Comparison of ENCODE assay signal across 9 cellular contexts in the genomic region with DNA sequence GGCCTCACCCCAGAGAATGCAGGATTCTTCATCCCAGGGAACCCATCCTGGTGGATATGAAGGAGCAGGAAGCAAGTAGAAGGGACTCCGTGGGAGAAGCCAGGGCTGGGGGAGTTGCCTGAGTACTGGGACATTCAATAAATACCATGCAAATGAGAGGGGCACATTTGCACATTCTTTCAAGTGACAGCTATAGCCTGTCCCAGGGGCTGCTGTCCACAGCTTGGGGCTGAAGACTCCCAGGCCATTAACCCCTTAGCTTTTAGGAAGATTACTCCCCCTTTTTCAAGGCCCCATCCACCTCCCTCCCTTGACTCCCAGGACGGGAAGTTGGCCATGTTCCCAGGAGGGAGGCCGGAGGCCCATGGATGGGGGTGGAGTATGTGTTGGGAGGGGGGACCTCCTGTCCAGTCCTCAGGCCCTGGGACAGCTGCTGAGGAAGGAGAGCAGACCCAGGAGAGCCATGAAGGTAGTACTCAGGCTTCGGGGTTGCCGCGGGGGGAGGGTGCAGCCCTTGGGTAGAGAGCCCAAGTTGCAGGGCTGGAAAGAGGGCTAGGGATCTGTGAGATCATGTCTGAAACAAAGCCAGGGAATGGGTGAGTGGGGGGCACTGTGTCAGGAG. TPM values are rescaled to one million over a fixed set of nuclear protein-coding genes. Genes with fewer than 3 reads are reported as not detected.
DNase-seq lines count a peak whose midpoint lies in the region; TF ChIP-seq lines count a peak whose summit lies in the region.
"Had no signal": no experiment of that assay in that cellular context is flagged by ENCODE, and none has a peak within 500 bp of the region (broad histone marks: within the 10 kb centered on the region; RNA-seq: fewer than 3 reads in every experiment).

No MANE protein-coding gene starts in this region.

- H3K79me1 ChIP-seq in mesendoderm (ENCODE audit: low read length) = peaks cover 17% of the 10 kb centered on the region

- H3K18ac ChIP-seq in mesendoderm (ENCODE audit: low read length) = peak overlapping the region; percentile 41

- H3K36me3 ChIP-seq in ectodermal cell (ENCODE audit: control insufficient read depth, insufficient read depth, low read length) = no peaks in the 10 kb centered on the region
- H3K36me3 ChIP-seq in mesendoderm (ENCODE audit: control insufficient read depth, insufficient read depth, low read length) = no peaks in the 10 kb centered on the region
- H3K36me3 ChIP-seq in uterus = no peaks in the 10 kb centered on the region

- H3K4me1 Mint-ChIP-seq in activated naive CD8-positive, alpha-beta T cell (ENCODE audit: low read depth) = peaks cover 20% of the 10 kb centered on the region
- H3K4me1 Mint-ChIP-seq in activated naive CD8-positive, alpha-beta T cell treated with anti-CD3 and anti-CD28 coated beads for 36 hours = peaks cover 26% of the 10 kb centered on the region

- H3K4ac ChIP-seq in mesendoderm (ENCODE audit: low read depth, low read length) = peak overlapping the region; percentile 4

- H3K27me3 ChIP-seq in ectodermal cell (ENCODE audit: control insufficient read depth, insufficient read depth, low read length, poor library complexity, severe bottlenecking) (peaks cover 13% of the 10 kb centered on the region), mesendoderm (ENCODE audit: insufficient read depth, low read length, poor library complexity) (no peaks in the 10 kb centered on the region), uterus (no peaks in the 10 kb centered on the region)

- H3K4me3 ChIP-seq in ectodermal cell (ENCODE audit: insufficient read depth, low read depth, low read length) (no peak overlapping the region), mesendoderm (ENCODE audit: low read length) (no peak overlapping the region), uterus (peak overlapping the region; percentile 59 to 76)

- no peak overlapping the region for H4K5ac ChIP-seq in mesendoderm (ENCODE audit: low read length)

- no peak for TF ChIP-seq CTCF in uterus (IDR thresholded peaks at IDR 0.05)

- H3K9ac ChIP-seq in mesendoderm (ENCODE audit: low read length) = peak overlapping the region; percentile 69

- peak overlapping the region; percentile 61 for H3K27ac Mint-ChIP-seq in activated naive CD8-positive, alpha-beta T cell
- H3K27ac Mint-ChIP-seq in activated naive CD8-positive, alpha-beta T cell treated with anti-CD3 and anti-CD28 coated beads for 36 hours = no peak overlapping the region

- peak overlapping the region; percentile 56 for H3K4me2 ChIP-seq in mesendoderm (ENCODE audit: low read length)

- intact Hi-C loops in uterus (cut with DNase I; ENCODE audit: low total_unique reads) = no loop called here

- H3K9me3 ChIP-seq in ectodermal cell (ENCODE audit: control insufficient read depth, low read length) = no peaks in the 10 kb centered on the region
- no peaks in the 10 kb centered on the region for H3K9me3 ChIP-seq in uterus

- H3K27ac ChIP-seq in ectodermal cell (ENCODE audit: insufficient read depth, low read depth, low read length, poor library complexity, severe bottlenecking) (peak overlapping the region; percentile 22), mesendoderm (ENCODE audit: low read depth, low read length) (peak overlapping the region; percentile 97), uterus (peak overlapping the region; percentile 99)

- TF ChIP-seq POLR2A in uterus (IDR thresholded peaks at IDR 0.05) = no peak

- H3K27me3 Mint-ChIP-seq in activated naive CD8-positive, alpha-beta T cell = no peaks in the 10 kb centered on the region
- peaks cover 12% of the 10 kb centered on the region for H3K27me3 Mint-ChIP-seq in activated naive CD8-positive, alpha-beta T cell treated with anti-CD3 and anti-CD28 coated beads for 36 hours

- H3K4me1 ChIP-seq in ectodermal cell (ENCODE audit: control insufficient read depth, insufficient read depth, low read length) = peaks cover 43% of the 10 kb centered on the region
- H3K4me1 ChIP-seq in mesendoderm (ENCODE audit: control insufficient read depth, low read depth, low read length) = peaks cover 47% of the 10 kb centered on the region
- peaks cover 0 to 29% of the 10 kb centered on the region in 2 donors for H3K4me1 ChIP-seq in uterus

- peak overlapping the region; percentile 86 for H3K56ac ChIP-seq in mesendoderm (ENCODE audit: low read length)

- H3K79me2 ChIP-seq in mesendoderm (ENCODE audit: control insufficient read depth, insufficient read depth, low read length) = peaks cover 20% of the 10 kb centered on the region

- no peak overlapping the region for H4K8ac ChIP-seq in mesendoderm (ENCODE audit: low read depth, low read length)

- H2BK120ac ChIP-seq in mesendoderm (ENCODE audit: low read depth, low read length) = peak overlapping the region; percentile 74

- H3K36me3 Mint-ChIP-seq in activated naive CD8-positive, alpha-beta T cell = no peaks in the 10 kb centered on the region
- no peaks in the 10 kb centered on the region for H3K36me3 Mint-ChIP-seq in activated naive CD8-positive, alpha-beta T cell treated with anti-CD3 and anti-CD28 coated beads for 36 hours

- H2BK15ac ChIP-seq in mesendoderm (replicated peaks; ENCODE audit: low read depth) = no peak overlapping the region

- no peaks in the 10 kb centered on the region for H3K9me3 Mint-ChIP-seq in activated naive CD8-positive, alpha-beta T cell (ENCODE audit: low read depth)
- no peaks in the 10 kb centered on the region for H3K9me3 Mint-ChIP-seq in activated naive CD8-positive, alpha-beta T cell treated with anti-CD3 and anti-CD28 coated beads for 36 hours

- peak overlapping the region; percentile 97 for H2BK5ac ChIP-seq in mesendoderm (ENCODE audit: low read length)

- WGBS in ectodermal cell, 2 experiments = 24 to 27% methylated on average over 6 of the region's 6 CpGs
- WGBS in mesendoderm (ENCODE audit: extremely low coverage, insufficient coverage, low lambda C conversion rate) = no CpG with 5 or more reads among the region's 6 CpGs

- H3K23ac ChIP-seq in mesendoderm (ENCODE audit: low read length) = peak overlapping the region; percentile 55

- H2AK5ac ChIP-seq in mesendoderm (ENCODE audit: low read length) = peak overlapping the region; percentile 35

- H3K4me3 Mint-ChIP-seq in activated naive CD8-positive, alpha-beta T cell = no peak overlapping the region
- no peak overlapping the region for H3K4me3 Mint-ChIP-seq in activated naive CD8-positive, alpha-beta T cell treated with anti-CD3 and anti-CD28 coated beads for 36 hours

- no peak for DNase-seq in activated naive CD8-positive, alpha-beta T cell treated with anti-CD3 and anti-CD28 coated beads for 36 hours
- DNase-seq in mesendoderm = peak; percentile 96
- DNase-seq in uterus = peak; percentile 82 to 85
- DNase-seq in GF-D8 (lab: John Stamatoyannopoulos, UW) = no peak
- no peak for DNase-seq in NCI-H2029 (lab: John Stamatoyannopoulos, UW)
- no peak for DNase-seq in SKM-1 (lab: John Stamatoyannopoulos, UW; ENCODE audit: unreplicated experiment)

RNA-seq across cellular contexts. Expression of gene TNS2, which starts 1.0 kb away (rescaled TPM):
- total RNA-seq in activated naive CD8-positive, alpha-beta T cell treated with anti-CD3 and anti-CD28 coated beads for 36 hours = 1 to 10 TPM; 1.5 to 2.6 TPM
- polyA plus RNA-seq in ectodermal cell (2013, experiment 1 of 4) = 3.8 TPM
- polyA plus RNA-seq in ectodermal cell (2013, experiment 2 of 4) = 2.7 TPM
- polyA plus RNA-seq in ectodermal cell (2013, experiment 3 of 4) = 2.9 TPM
- polyA plus RNA-seq in ectodermal cell (2013, experiment 4 of 4) = 2.7 TPM
- 15.4 TPM for polyA plus RNA-seq in mesendoderm (2013, experiment 1 of 2)
- polyA plus RNA-seq in mesendoderm (2013, experiment 2 of 2) = 22.5 TPM
- total RNA-seq in uterus = 100 to 1,000 TPM in 2 of 4 donors, 10 to 100 TPM in 2; 64.0 to 394 (median 112) TPM

RNA-seq across cellular contexts. Expression of gene SPRYD3, which starts 30.3 kb away (rescaled TPM):
- total RNA-seq in activated naive CD8-positive, alpha-beta T cell treated with anti-CD3 and anti-CD28 coated beads for 36 hours = 10 to 100 TPM; 23.5 to 25.7 TPM
- polyA plus RNA-seq in ectodermal cell (2013, experiment 1 of 4) = 5.0 TPM
- polyA plus RNA-seq in ectodermal cell (2013, experiment 2 of 4) = 5.0 TPM
- polyA plus RNA-seq in ectodermal cell (2013, experiment 3 of 4) = 4.1 TPM
- polyA plus RNA-seq in ectodermal cell (2013, experiment 4 of 4) = 5.0 TPM
- polyA plus RNA-seq in mesendoderm (2013, experiment 1 of 2) = 4.4 TPM
- polyA plus RNA-seq in mesendoderm (2013, experiment 2 of 2) = 4.3 TPM
- total RNA-seq in uterus = 10 to 100 TPM; 15.9 to 75.5 (median 28.9) TPM

RNA-seq across cellular contexts. Expression of gene EIF4B, which starts 42.6 kb away (rescaled TPM):
- total RNA-seq in activated naive CD8-positive, alpha-beta T cell treated with anti-CD3 and anti-CD28 coated beads for 36 hours = 100 to 1,000 TPM; 704 to 720 TPM
- polyA plus RNA-seq in ectodermal cell (2013, experiment 1 of 4) = 553 TPM
- polyA plus RNA-seq in ectodermal cell (2013, experiment 2 of 4) = 549 TPM
- polyA plus RNA-seq in ectodermal cell (2013, experiment 3 of 4) = 416 TPM
- polyA plus RNA-seq in ectodermal cell (2013, experiment 4 of 4) = 457 TPM
- polyA plus RNA-seq in mesendoderm (2013, experiment 1 of 2) = 385 TPM
- polyA plus RNA-seq in mesendoderm (2013, experiment 2 of 2) = 407 TPM
- total RNA-seq in uterus = 1,000 to 10,000 TPM in 1 of 4 donors, 100 to 1,000 TPM in 3; 388 to 1,076 (median 585) TPM

RNA-seq across cellular contexts. Expression of gene IGFBP6, which starts 48.6 kb away (rescaled TPM):
- total RNA-seq in activated naive CD8-positive, alpha-beta T cell treated with anti-CD3 and anti-CD28 coated beads for 36 hours = 1 to 10 TPM; 1.9 to 2.2 TPM
- polyA plus RNA-seq in ectodermal cell (2013, experiment 1 of 4) = 2.7 TPM
- 1.7 TPM for polyA plus RNA-seq in ectodermal cell (2013, experiment 2 of 4)
- 1.7 TPM for polyA plus RNA-seq in ectodermal cell (2013, experiment 3 of 4)
- polyA plus RNA-seq in ectodermal cell (2013, experiment 4 of 4) = 2.8 TPM
- 4.1 TPM for polyA plus RNA-seq in mesendoderm (2013, experiment 1 of 2)
- polyA plus RNA-seq in mesendoderm (2013, experiment 2 of 2) = 4.5 TPM
- 100 to 1,000 TPM in 3 of 4 donors, 10 to 100 TPM in 1; 48.7 to 762 (median 252) TPM for total RNA-seq in uterus

RNA-seq across cellular contexts. Expression of gene SOAT2, which starts 54.4 kb away (rescaled TPM):
- 1 to 10 TPM; 3.1 to 3.8 TPM for total RNA-seq in activated naive CD8-positive, alpha-beta T cell treated with anti-CD3 and anti-CD28 coated beads for 36 hours
- not detected for polyA plus RNA-seq in ectodermal cell (2013, experiment 1 of 4)
- not detected for polyA plus RNA-seq in ectodermal cell (2013, experiment 2 of 4)
- polyA plus RNA-seq in ectodermal cell (2013, experiment 3 of 4) = not detected
- polyA plus RNA-seq in ectodermal cell (2013, experiment 4 of 4) = not detected
- polyA plus RNA-seq in mesendoderm (2013, experiment 1 of 2) = not detected
- polyA plus RNA-seq in mesendoderm (2013, experiment 2 of 2) = 0.01 TPM
- under 1 TPM in 1 of 4 donors, not detected in 3; 0.82 TPM for total RNA-seq in uterus
- total RNA-seq: occipital lobe had no signal

Comparison
In these comparisons a context has a peak if more than half of its experiments do, and no peak if none do; other contexts are left out.
1. DNase-seq: peak in mesendoderm (single experiment) and uterus (2 of 2); none in activated naive CD8-positive, alpha-beta T cell treated with anti-CD3 and anti-CD28 coated beads for 36 hours (single experiment), GF-D8 (single experiment), NCI-H2029 (single experiment) and SKM-1 (single experiment).
2. H3K27ac ChIP-seq: peak in every context shown above with its lines; median percentile 99 in uterus; 97 in mesendoderm; 22 in ectodermal cell.
3. H3K4me3 ChIP-seq: peak in uterus (2 of 2); none in ectodermal cell (single experiment) and mesendoderm (single experiment).
4. RNA of gene TNS2, which starts 1.0 kb away (total RNA-seq): 64.0 to 394 TPM in uterus; 1.5 to 2.6 TPM in activated naive CD8-positive, alpha-beta T cell treated with anti-CD3 and anti-CD28 coated beads for 36 hours; every median in the first group is over 10 times any median in the second.